ENCODE assay signal across 30 cellular contexts in genomic region chr17:76962858-76963257, GRCh38.
"Had no signal": no experiment of that assay in that cellular context is flagged by ENCODE, and none has a peak within 500 bp of the region (broad histone marks: within the 10 kb centered on the region; RNA-seq: fewer than 3 reads in every experiment).

No MANE protein-coding gene starts in this region.

- H3K27me3 ChIP-seq: ascending aorta, cardiac muscle cell had no signal

- H3K27ac ChIP-seq: ascending aorta, cardiac muscle cell, colonic mucosa, WERI-Rb-1 had no signal

- H3K27me3 Mint-ChIP-seq: activated CD8-positive, alpha-beta T cell treated with anti-CD3 and anti-CD28 coated beads for 36 hours; brain had no signal

- H3K36me3 ChIP-seq: ascending aorta, breast epithelium, cardiac muscle cell, colonic mucosa, WERI-Rb-1 had no signal

- H3K4me3 Mint-ChIP-seq: activated B cell treated with CpG ODN at 0.5 μM for 24 hours; activated CD8-positive, alpha-beta T cell treated with anti-CD3 and anti-CD28 coated beads for 36 hours; activated naive CD4-positive, alpha-beta T cell treated with anti-CD3 and anti-CD28 coated beads, Interleukin-2, amount 10 ng/mL, durations not matched to agents 7 days and 5 days; activated naive CD8-positive, alpha-beta T cell treated with anti-CD3 and anti-CD28 coated beads, Interleukin-2, amount 10 ng/mL, durations not matched to agents 7 days and 5 days; activated T-helper 1 cell treated with anti-CD3 and anti-CD28 coated beads, Interleukin-12 subunit alpha, Interleukin-12 subunit beta, Interleukin-2, Interleukin-4 antibody, amounts not matched to agents 30 ng/mL and 10 ng/mL and 1 ng/mL, durations not matched to agents 14 hours and 24 hours and 36 hours; brain; T-cell; T-helper 1 cell treated with Interleukin-12 subunit alpha and Interleukin-12 subunit beta and Interleukin-4 antibody, amounts not matched to agents 30 μg/mL and 1 μg/mL, for 36 hours; T-helper 2 cell treated with Interferon-gamma antibody and Interleukin-4, amounts not matched to agents 5 μg/mL and 100 μg/mL, for 36 hours had no signal

- H3K4me1 Mint-ChIP-seq: activated naive CD4-positive, alpha-beta T cell treated with anti-CD3 and anti-CD28 coated beads, Interleukin-2, amount 10 ng/mL, durations not matched to agents 7 days and 5 days; activated naive CD8-positive, alpha-beta T cell treated with anti-CD3 and anti-CD28 coated beads, Interleukin-2, amount 10 ng/mL, durations not matched to agents 7 days and 5 days had no signal

- H3K9me3 Mint-ChIP-seq: activated B cell treated with CpG ODN at 0.5 μM for 24 hours; activated CD8-positive, alpha-beta T cell treated with anti-CD3 and anti-CD28 coated beads for 36 hours; activated naive CD4-positive, alpha-beta T cell treated with anti-CD3 and anti-CD28 coated beads, Interleukin-2, amount 10 ng/mL, durations not matched to agents 7 days and 5 days; activated naive CD4-positive, alpha-beta T cell treated with anti-CD3 and anti-CD28 coated beads, Interleukin-2, amount 50 U/mL, for 72 hours; activated naive CD8-positive, alpha-beta T cell treated with anti-CD3 and anti-CD28 coated beads, Interleukin-2, amount 10 ng/mL, durations not matched to agents 7 days and 5 days; activated T-helper 1 cell treated with anti-CD3 and anti-CD28 coated beads, Interleukin-12 subunit alpha, Interleukin-12 subunit beta, Interleukin-2, Interleukin-4 antibody, amounts not matched to agents 30 ng/mL and 10 ng/mL and 1 ng/mL, durations not matched to agents 14 hours and 24 hours and 36 hours; T-cell; T-helper 1 cell treated with Interleukin-12 subunit alpha and Interleukin-12 subunit beta and Interleukin-4 antibody, amounts not matched to agents 30 μg/mL and 1 μg/mL, for 36 hours; T-helper 2 cell treated with Interferon-gamma antibody and Interleukin-4, amounts not matched to agents 5 μg/mL and 100 μg/mL, for 36 hours had no signal

- DNase-seq: activated B cell treated with CpG ODN at 0.5 μM for 24 hours; activated CD4-positive, alpha-beta T cell treated with anti-CD3 and anti-CD28 coated beads for 48 hours; activated CD4-positive, alpha-beta T cell treated with anti-CD3 and anti-CD28 coated beads, Interleukin-2, amount 50 U/mL, for 1 hour; activated CD4-positive, alpha-beta T cell treated with anti-CD3 and anti-CD28 coated beads, Interleukin-2, amount 50 U/mL, for 48 hours; activated CD8-positive, alpha-beta memory T cell treated with anti-CD3 and anti-CD28 coated beads for 24 hours; activated CD8-positive, alpha-beta T cell treated with anti-CD3 and anti-CD28 coated beads for 36 hours; activated gamma-delta T cell; activated naive CD4-positive, alpha-beta T cell; activated naive CD4-positive, alpha-beta T cell treated with anti-CD3 and anti-CD28 coated beads, Interleukin-2, amount 10 ng/mL, durations not matched to agents 7 days and 5 days; activated naive CD8-positive, alpha-beta T cell treated with anti-CD3 and anti-CD28 coated beads, Interleukin-2, amount 10 ng/mL, durations not matched to agents 7 days and 5 days; activated T-cell treated with anti-CD3 and anti-CD28 coated beads, Interleukin-2, amount 50 U/mL, for 48 hours; central memory CD4-positive, alpha-beta T cell; cerebellar nuclear complex; colonic mucosa; effector CD8-positive, alpha-beta T cell; foreskin fibroblast; head of caudate nucleus; T-cell; T1000; WERI-Rb-1 had no signal

- H3K4me1 ChIP-seq: ascending aorta, breast epithelium, colonic mucosa had no signal

- H3K27ac Mint-ChIP-seq: activated CD8-positive, alpha-beta T cell treated with anti-CD3 and anti-CD28 coated beads for 36 hours; activated naive CD4-positive, alpha-beta T cell treated with anti-CD3 and anti-CD28 coated beads, Interleukin-2, amount 10 ng/mL, durations not matched to agents 7 days and 5 days; activated naive CD8-positive, alpha-beta T cell treated with anti-CD3 and anti-CD28 coated beads, Interleukin-2, amount 10 ng/mL, durations not matched to agents 7 days and 5 days; activated T-helper 1 cell treated with anti-CD3 and anti-CD28 coated beads, Interleukin-12 subunit alpha, Interleukin-12 subunit beta, Interleukin-2, Interleukin-4 antibody, amounts not matched to agents 30 ng/mL and 10 ng/mL and 1 ng/mL, durations not matched to agents 14 hours and 24 hours and 36 hours; brain; T-helper 1 cell treated with Interleukin-12 subunit alpha and Interleukin-12 subunit beta and Interleukin-4 antibody, amounts not matched to agents 30 μg/mL and 1 μg/mL, for 36 hours; T-helper 2 cell treated with Interferon-gamma antibody and Interleukin-4, amounts not matched to agents 5 μg/mL and 100 μg/mL, for 36 hours had no signal

- H3K36me3 Mint-ChIP-seq: activated naive CD4-positive, alpha-beta T cell treated with anti-CD3 and anti-CD28 coated beads, Interleukin-2, amount 10 ng/mL, durations not matched to agents 7 days and 5 days; activated naive CD4-positive, alpha-beta T cell treated with anti-CD3 and anti-CD28 coated beads, Interleukin-2, amount 50 U/mL, for 72 hours; activated naive CD8-positive, alpha-beta T cell treated with anti-CD3 and anti-CD28 coated beads, Interleukin-2, amount 10 ng/mL, durations not matched to agents 7 days and 5 days; brain had no signal

- H3K4me3 ChIP-seq: ascending aorta, breast epithelium, cardiac muscle cell, colonic mucosa had no signal

- H3K9me3 ChIP-seq: ascending aorta, breast epithelium, colonic mucosa had no signal

- ATAC-seq: activated CD4-positive, CD25-positive, alpha-beta regulatory T cell treated with anti-CD3 and anti-CD28 coated beads, Interleukin-2, amount 50 U/mL, for 24 hours; activated CD8-positive, alpha-beta T cell treated with anti-CD3 and anti-CD28 coated beads for 36 hours; activated naive CD4-positive, alpha-beta T cell treated with anti-CD3 and anti-CD28 coated beads, Interleukin-2, amount 50 U/mL, for 72 hours; esophagus mucosa; T-cell had no signal
